ENCODE assay signal across 13 cellular contexts in genomic region chr4:102713096-102713495, GRCh38. TPM values are rescaled to one million over a fixed set of nuclear protein-coding genes. Genes with fewer than 3 reads are reported as not detected.
DNase-seq lines count a peak whose midpoint lies in the region; ATAC-seq, FAIRE-seq and TF ChIP-seq lines count a peak whose summit lies in the region.
"Had no signal": no experiment of that assay in that cellular context is flagged by ENCODE, and none has a peak within 500 bp of the region (broad histone marks: within the 10 kb centered on the region; RNA-seq: fewer than 3 reads in every experiment).

No MANE protein-coding gene starts in this region.

- no peaks in the 10 kb centered on the region for H3K27me3 ChIP-seq in pancreas
- H3K27me3 ChIP-seq: BLaER1 treated with 17β-estradiol and CSF1 and Interleukin-3, amounts not matched to agents 10 nM and 100 nM had no signal

- no peaks in the 10 kb centered on the region for H3K36me3 ChIP-seq in pancreas

- TF ChIP-seq CTCF in fibroblast of mammary gland (conservative IDR thresholded peaks at IDR 0.05; ENCODE audit: control insufficient read depth, insufficient read depth, low read depth, low read length) (no peak), pancreas (IDR thresholded peaks at IDR 0.05) (no peak)

- 30 to 47% methylated on average over 3 of the region's 3 CpGs for WGBS in pancreas, 2 donors

- intact Hi-C loops in pancreas (cut with DNase I) = no loop called here

- peak in 3 of 4 donors; percentile 62 to 82 (median 69) for ATAC-seq in pancreas
- no peak for ATAC-seq in HG03159 (IDR thresholded peaks at IDR 0.05; ENCODE audit: unreplicated experiment)
- no peak for ATAC-seq in GM21515 (IDR thresholded peaks at IDR 0.05; ENCODE audit: unreplicated experiment)

- H3K9me3 ChIP-seq in pancreas = no peaks in the 10 kb centered on the region

- DNase-seq in Daoy (ENCODE audit: low read depth) = peak; percentile 44
- peak; percentile 9 for DNase-seq in RPMI7951 (ENCODE audit: low read depth)
- DNase-seq in fibroblast of mammary gland (ENCODE audit: low read depth) = peak; percentile 14
- DNase-seq in pancreas = no peak
- no peak for DNase-seq in NCI-H510A (lab: John Stamatoyannopoulos, UW)
- DNase-seq in NCI-H1105 treated with DMSO at 0.1 percent for 48 hours (lab: John Stamatoyannopoulos, UW) = no peak
- DNase-seq: GDM1, NCI-H2029 treated with DMSO at 0.1 percent for 48 hours had no signal

- no peak overlapping the region for H3K4me3 ChIP-seq in fibroblast of mammary gland (ENCODE audit: control insufficient read depth, low read depth, low read length)
- no peak overlapping the region for H3K4me3 ChIP-seq in pancreas
- H3K4me3 ChIP-seq: BLaER1 treated with 17β-estradiol and CSF1 and Interleukin-3, amounts not matched to agents 10 nM and 100 nM had no signal

- no peak overlapping the region for H3K27ac ChIP-seq in pancreas
- H3K27ac ChIP-seq: BLaER1 treated with 17β-estradiol and CSF1 and Interleukin-3, amounts not matched to agents 10 nM and 100 nM; parathyroid adenoma had no signal

- H3K4me1 ChIP-seq in pancreas = no peaks in the 10 kb centered on the region
- H3K4me1 ChIP-seq: parathyroid adenoma had no signal

- no peak for FAIRE-seq in pancreas (lab: Jason Lieb, UNC)
- FAIRE-seq: endometrium had no signal

RNA-seq across cellular contexts. Expression of gene MANBA, which starts 47.7 kb away (rescaled TPM):
- 8.2 and 13.4 TPM in 2 replicates for total RNA-seq in Daoy (2014; rRNA removed; shearing (Covaris generic))
- total RNA-seq in RPMI7951 (2014; rRNA removed; shearing (Covaris generic)) = 22.5 and 23.4 TPM in 2 replicates
- total RNA-seq in pancreas = 10 to 100 TPM in 3 of 6 donors, 1 to 10 TPM in 3; 8.3 to 22.0 (median 10.7) TPM
- 10 to 100 TPM in 1 of 2 donors, 1 to 10 TPM in 1; 7.8 to 14.2 TPM for polyA plus RNA-seq in pancreas

Comparison
In these comparisons a context has a peak if more than half of its experiments do, and no peak if none do; other contexts are left out.
1. DNase-seq: peak in Daoy (single experiment), RPMI7951 (single experiment) and fibroblast of mammary gland (single experiment); none in pancreas (0 of 6), NCI-H510A (single experiment) and NCI-H1105 treated with DMSO at 0.1 percent for 48 hours (single experiment).
2. ATAC-seq: peak in pancreas (3 of 4); none in HG03159 (single experiment) and GM21515 (single experiment).